ENCODE assay signal across 3 cellular contexts in the genomic region with DNA sequence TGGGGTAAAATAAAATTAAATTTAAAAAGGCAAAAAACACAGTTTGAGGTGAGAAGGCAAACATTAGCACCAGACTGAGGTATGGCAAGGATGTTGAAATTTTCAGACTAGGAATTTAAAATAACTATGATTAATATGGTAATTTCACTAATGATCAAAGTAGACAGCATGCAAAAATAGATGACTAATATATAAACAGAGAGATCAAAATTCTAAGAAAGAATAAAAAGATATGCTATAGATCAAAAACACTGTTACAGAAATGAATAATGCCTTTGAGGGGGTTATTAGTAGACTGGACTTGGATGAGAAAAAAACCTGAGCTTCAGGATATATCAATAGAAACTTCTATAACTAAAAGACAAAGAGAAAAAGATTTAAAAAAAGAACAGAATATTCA.
"Had no signal": no experiment of that assay in that cellular context is flagged by ENCODE, and none has a peak within 500 bp of the region (broad histone marks: within the 10 kb centered on the region; RNA-seq: fewer than 3 reads in every experiment).

No MANE protein-coding gene starts in this region.

- ATAC-seq: GM12878 had no signal

- H3K4me3 ChIP-seq: GM12878 had no signal

- DNase-seq: GDM1, GF-D8 had no signal
